25 cellular contexts compared by ENCODE assay signal in the genomic region with DNA sequence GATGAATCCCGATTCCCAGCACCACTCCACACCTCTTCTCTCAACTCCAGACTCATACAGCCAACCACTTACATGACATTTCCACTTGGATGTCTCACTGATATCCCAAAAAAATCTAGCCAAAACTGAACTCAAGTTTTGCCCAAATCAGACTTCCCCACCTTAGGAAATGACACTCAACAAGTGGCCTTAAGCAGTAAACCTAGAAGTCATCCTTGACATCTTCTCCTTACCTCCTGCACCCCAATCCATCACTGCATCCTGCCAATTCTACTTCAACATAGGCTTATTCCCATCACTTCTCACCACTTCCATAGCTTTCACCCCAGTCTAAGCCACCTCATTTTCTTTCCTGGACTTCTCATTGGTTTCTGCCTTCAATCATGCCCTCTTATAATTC.
"Had no signal": no experiment of that assay in that cellular context is flagged by ENCODE, and none has a peak within 500 bp of the region (broad histone marks: within the 10 kb centered on the region; RNA-seq: fewer than 3 reads in every experiment).

No MANE protein-coding gene starts in this region.

- H3K36me3 ChIP-seq: breast epithelium, Peyer's patch, SJSA1 had no signal

- H3K4me1 ChIP-seq: breast epithelium, Peyer's patch, SJSA1 had no signal

- H3K27ac ChIP-seq: breast epithelium, Peyer's patch, RWPE1, SJSA1 had no signal

- H3K9me3 ChIP-seq: breast epithelium, Peyer's patch, SJSA1 had no signal

- H3K27me3 Mint-ChIP-seq: activated CD8-positive, alpha-beta T cell treated with anti-CD3 and anti-CD28 coated beads for 36 hours had no signal

- H3K4me3 ChIP-seq: breast epithelium, Peyer's patch, SJSA1 had no signal

- H3K27me3 ChIP-seq: Peyer's patch, SJSA1 had no signal

- H3K27ac Mint-ChIP-seq: activated CD8-positive, alpha-beta T cell treated with anti-CD3 and anti-CD28 coated beads for 36 hours; activated T-cell treated with anti-CD3 and anti-CD28 coated beads, Interleukin-2, amount 50 U/mL, for 72 hours; T-helper 1 cell treated with Interleukin-12 subunit alpha and Interleukin-12 subunit beta and Interleukin-4 antibody, amounts not matched to agents 30 μg/mL and 1 μg/mL, for 36 hours; WTC11 had no signal

- H3K36me3 Mint-ChIP-seq: WTC11 had no signal

- H3K4me3 Mint-ChIP-seq: activated CD8-positive, alpha-beta T cell treated with anti-CD3 and anti-CD28 coated beads for 36 hours; activated T-cell treated with anti-CD3 and anti-CD28 coated beads, Interleukin-2, amount 50 U/mL, for 72 hours; T-helper 1 cell treated with Interleukin-12 subunit alpha and Interleukin-12 subunit beta and Interleukin-4 antibody, amounts not matched to agents 30 μg/mL and 1 μg/mL, for 36 hours; WTC11 had no signal

- ATAC-seq: activated CD8-positive, alpha-beta T cell treated with anti-CD3 and anti-CD28 coated beads for 36 hours; activated T-cell treated with anti-CD3 and anti-CD28 coated beads, Interleukin-2, amount 50 U/mL, for 72 hours; SK-N-SH treated with all-trans-retinoic acid at 6 μM for 48 hours; WTC11 had no signal

- H3K9me3 Mint-ChIP-seq: activated CD8-positive, alpha-beta T cell treated with anti-CD3 and anti-CD28 coated beads for 36 hours; activated T-cell treated with anti-CD3 and anti-CD28 coated beads, Interleukin-2, amount 50 U/mL, for 72 hours; T-helper 1 cell treated with Interleukin-12 subunit alpha and Interleukin-12 subunit beta and Interleukin-4 antibody, amounts not matched to agents 30 μg/mL and 1 μg/mL, for 36 hours; WTC11 had no signal

- DNase-seq: activated CD4-positive, alpha-beta T cell treated with anti-CD3 and anti-CD28 coated beads, Interleukin-2, amount 50 U/mL, for 1 hour; activated CD4-positive, CD25-positive, alpha-beta regulatory T cell treated with anti-CD3 and anti-CD28 coated beads, Interleukin-2, amount 50 U/mL, for 72 hours; activated CD8-positive, alpha-beta memory T cell treated with anti-CD3 and anti-CD28 coated beads, Interleukin-2, amount 50 U/mL, for 4 hours; activated CD8-positive, alpha-beta T cell treated with anti-CD3 and anti-CD28 coated beads for 36 hours; activated naive CD4-positive, alpha-beta T cell treated with anti-CD3 and anti-CD28 coated beads, Interleukin-2, amount 50 U/mL, for 16 hours; activated T-cell treated with anti-CD3 and anti-CD28 coated beads, Interleukin-2, amount 50 U/mL, for 72 hours; aorta; caudate nucleus; Kasumi-1; KBM-7; NCI-H146; NCI-H187 treated with DMSO at 0.1 percent for 48 hours; NCI-H2081 treated with DMSO at 0.1 percent for 48 hours; NCI-H446; NCI-H524; Peyer's patch; Right ventricle myocardium superior; SW 1271; T-helper 9 cell had no signal
